In the genomic region with DNA sequence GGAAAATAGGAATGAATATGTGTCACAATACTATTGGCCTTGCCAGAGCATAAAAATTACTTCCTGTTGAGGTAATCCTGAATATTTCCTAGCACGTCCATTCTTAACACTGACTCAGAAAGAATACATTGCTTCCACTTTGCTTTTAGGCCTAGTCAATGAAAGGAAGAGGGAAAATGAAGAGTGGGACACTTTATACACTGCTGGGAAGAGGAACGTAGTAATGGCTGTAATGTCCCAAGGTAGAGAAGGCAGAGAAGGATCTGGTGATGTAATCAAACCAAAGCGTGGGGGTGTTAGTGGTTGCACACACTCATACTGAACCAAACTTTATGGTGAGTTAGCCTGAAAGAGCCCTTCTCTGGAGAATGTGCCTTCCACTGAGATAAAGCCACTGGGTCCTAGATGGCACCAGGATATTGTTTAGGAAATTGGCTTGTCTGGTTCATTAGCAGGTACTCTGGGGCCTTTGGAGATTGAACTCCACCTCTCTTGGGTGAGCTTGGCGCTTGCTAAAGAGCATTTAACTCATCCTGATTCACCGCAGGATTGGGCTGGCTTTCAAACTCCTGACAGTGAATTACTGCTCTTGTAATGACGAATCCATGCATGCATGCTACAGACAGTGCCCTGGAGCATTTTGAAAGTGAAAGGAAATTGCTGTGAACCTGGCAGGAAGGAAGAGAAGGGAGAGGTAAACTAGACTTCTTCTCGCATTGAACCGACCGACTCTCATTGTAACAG, we compare ENCODE assay signal across 8 cellular contexts.
A peak's percentile ranks its signal among the peaks of the same experiment; 100 is the strongest.
DNase-seq lines count a peak whose midpoint lies in the region; ATAC-seq and TF ChIP-seq lines count a peak whose summit lies in the region.

No MANE protein-coding gene starts in this region.

- no peak overlapping the region for H3K4me3 ChIP-seq in HCT116 (replicated peaks in 1 of 2; ENCODE audit: low read depth in 1 of 2, low read length in 2 of 2)
- no peak overlapping the region for H3K4me3 ChIP-seq in colonic mucosa
- no peak overlapping the region for H3K4me3 ChIP-seq in trophoblast cell (ENCODE audit: low read depth, low read length)
- H3K4me3 ChIP-seq in Karpas-422 (ENCODE audit: low read length) = no peak overlapping the region

- peak overlapping the region; percentile 12 for H3K4ac ChIP-seq in trophoblast cell (ENCODE audit: low read depth, low read length)

- RAD21 ChIA-PET in HCT116 (lab: Charles Lee; ENCODE audit: low non-redundant PET in 1 of 2, low total read pairs in 2 of 2, uncharacterized antibody in 2 of 2, unreplicated experiment in 2 of 2) = no interaction called here

- H3K23ac ChIP-seq in trophoblast cell (ENCODE audit: low read length) = no peak overlapping the region

- no peak for TF ChIP-seq RAD21 in HCT116 (IDR thresholded peaks at IDR 0.05; ENCODE audit: low read depth)

- H3K9ac ChIP-seq in HCT116 (ENCODE audit: low read length) (no peak overlapping the region), colonic mucosa (ENCODE audit: low read depth in 2 of 2, low read length in 2 of 2) (peak overlapping the region in 1 of 2 donors; percentile 85), trophoblast cell (ENCODE audit: low read length) (no peak overlapping the region), Karpas-422 (ENCODE audit: low read length) (no peak overlapping the region)

- no peak overlapping the region for H4K8ac ChIP-seq in trophoblast cell (ENCODE audit: low read depth, low read length)

- CTCF ChIA-PET in HCT116 (lab: Charles Lee) = interaction anchor here (0.6 to 1.0 kb wide), 5 partner anchors 17 to 42 kb away, joined by 3 to 6 read pairs (median 3); no protein-coding TSS in a partner anchor

- H3K4me2 ChIP-seq in HCT116 (ENCODE audit: low read length) (peak overlapping the region; percentile 2), trophoblast cell (ENCODE audit: low read length) (no peak overlapping the region), Karpas-422 (ENCODE audit: low read depth, low read length, poor library complexity, severe bottlenecking) (no peak overlapping the region)

- TF ChIP-seq CTCF in HCT116 (IDR thresholded peaks at IDR 0.05 in 2 of 3, conservative IDR thresholded peaks at IDR 0.05 in 1 of 3; ENCODE audit: borderline replicate concordance in 1 of 3, insufficient read depth in 1 of 3, low read depth in 2 of 3, low read length in 2 of 3) = no peak
- TF ChIP-seq CTCF in colonic mucosa (IDR thresholded peaks at IDR 0.05) = no peak

- intact Hi-C loops in HCT116 (cut with micrococcal nuclease) = loop anchor here (1.0 kb wide), 1 partner anchor 39 kb away; no protein-coding TSS in a partner anchor
- intact Hi-C loops in colonic mucosa (cut with DNase I) = loop anchor here (5.0 kb wide), 1 partner anchor 47 kb away; no protein-coding TSS in a partner anchor

- H4K12ac ChIP-seq in trophoblast cell (ENCODE audit: low read depth, low read length) = no peak overlapping the region

- H3K9me2 ChIP-seq in HCT116 (ENCODE audit: insufficient read depth) (no peaks in the 10 kb centered on the region; the same call in 1 of the 2 replicates), Karpas-422 (replicated peaks; ENCODE audit: insufficient read depth, low read length) (no peaks in the 10 kb centered on the region)

- peaks cover 7% of the 10 kb centered on the region for H3K79me1 ChIP-seq in trophoblast cell (ENCODE audit: low read length)

- peaks cover 7 to 27% of the 10 kb centered on the region in 2 experiments; a peak in 3 of 4 replicates for H3K4me1 ChIP-seq in HCT116 (ENCODE audit: control insufficient read depth in 1 of 2, insufficient read depth in 2 of 2, low read length in 2 of 2)
- no peaks in the 10 kb centered on the region for H3K4me1 ChIP-seq in colonic mucosa
- H3K4me1 ChIP-seq in trophoblast cell (ENCODE audit: control insufficient read depth in 1 of 2, insufficient read depth in 2 of 2, low read length in 2 of 2) = peaks cover 21 to 29% of the 10 kb centered on the region in 2 experiments
- no peaks in the 10 kb centered on the region for H3K4me1 ChIP-seq in Karpas-422 (ENCODE audit: low read length)

- H3K27ac ChIP-seq in HCT116 (ENCODE audit: low read depth, low read length) (no peak overlapping the region), colonic mucosa (peak overlapping the region; percentile 74), trophoblast cell (ENCODE audit: low read depth, low read length) (peak overlapping the region; percentile 55), Karpas-422 (ENCODE audit: low read length) (no peak overlapping the region)

- BruUV-seq in HCT116 (replicated peaks; lab: Mats Ljungman, UMichigan) = no TSS peak

- DNase-seq in DMS53 (lab: John Stamatoyannopoulos, UW) (peak; percentile 27), DMS53 treated with DMSO at 0.1 percent for 48 hours (lab: John Stamatoyannopoulos, UW; ENCODE audit: unreplicated experiment) (no peak), HCT116 (ENCODE audit: low read depth, low spot score) (no peak), NOMO-1 treated with dmso at 0.1 percent for 144 hours (lab: John Stamatoyannopoulos, UW; ENCODE audit: unreplicated experiment) (peak; percentile 6), colonic mucosa (peak; percentile 63), trophoblast cell (peak; percentile 82 to 92), Karpas-422 (no peak), NCI-H2171 (lab: John Stamatoyannopoulos, UW) (no peak)

- peak overlapping the region; percentile 21 for H3K18ac ChIP-seq in trophoblast cell (ENCODE audit: low read length)

- no peaks in the 10 kb centered on the region for H3K79me2 ChIP-seq in HCT116 (ENCODE audit: insufficient read depth, low read length)
- H3K79me2 ChIP-seq in trophoblast cell (ENCODE audit: control insufficient read depth, insufficient read depth, low read length, poor library complexity) = peaks cover 4% of the 10 kb centered on the region
- no peaks in the 10 kb centered on the region for H3K79me2 ChIP-seq in Karpas-422 (ENCODE audit: low read length)

- no peak overlapping the region for H2AFZ ChIP-seq in HCT116 (ENCODE audit: low read depth, low read length, poor library complexity, severe bottlenecking)
- H2AFZ ChIP-seq in trophoblast cell (ENCODE audit: insufficient read depth, low read length, poor library complexity) = no peak overlapping the region
- H2AFZ ChIP-seq in Karpas-422 (ENCODE audit: low read length) = no peak overlapping the region; the same call in 1 of the 2 replicates

- H3K27me3 ChIP-seq in HCT116 (ENCODE audit: insufficient read depth, low read length) (no peaks in the 10 kb centered on the region), colonic mucosa (no peaks in the 10 kb centered on the region), trophoblast cell (ENCODE audit: insufficient read depth, low read length) (no peaks in the 10 kb centered on the region), Karpas-422 (ENCODE audit: low read length) (no peaks in the 10 kb centered on the region)

- H4K20me1 ChIP-seq in HCT116 (ENCODE audit: insufficient read depth) (no peaks in the 10 kb centered on the region), Karpas-422 (ENCODE audit: insufficient read depth, low read depth, low read length) (no peaks in the 10 kb centered on the region)

- POLR2A ChIA-PET in HCT116 (lab: Charles Lee) = no interaction called here

- H3K9me3 ChIP-seq in HCT116 (ENCODE audit: control insufficient read depth in 1 of 2, insufficient read depth in 1 of 2, low read depth in 1 of 2, low read length in 2 of 2) = no peaks in the 10 kb centered on the region
- no peaks in the 10 kb centered on the region for H3K9me3 ChIP-seq in colonic mucosa
- no peaks in the 10 kb centered on the region for H3K9me3 ChIP-seq in trophoblast cell (ENCODE audit: insufficient read depth, low read depth, low read length)
- H3K9me3 ChIP-seq in Karpas-422 (ENCODE audit: low read length) = no peaks in the 10 kb centered on the region

- peak overlapping the region; percentile 26 for H2BK12ac ChIP-seq in trophoblast cell (ENCODE audit: low read length)

- no peak overlapping the region for H2AK5ac ChIP-seq in trophoblast cell (ENCODE audit: low read length)

- TF ChIP-seq POLR2A in HCT116 (IDR thresholded peaks at IDR 0.05; ENCODE audit: borderline replicate concordance, extremely low read depth, insufficient read depth, insufficient read length) = no peak

- H3K14ac ChIP-seq in trophoblast cell (ENCODE audit: low read length) = no peak overlapping the region

- peak overlapping the region; percentile 29 for H4K91ac ChIP-seq in trophoblast cell (ENCODE audit: low read depth, low read length)

- H2BK120ac ChIP-seq in trophoblast cell (ENCODE audit: insufficient read depth, low read length, poor library complexity) = no peak overlapping the region

- WGBS in trophoblast cell (ENCODE audit: extremely low coverage, insufficient coverage, insufficient read length) = no CpG with 5 or more reads among the region's 9 CpGs

- no peak for ATAC-seq in HCT116

- H3K36me3 ChIP-seq in HCT116 (ENCODE audit: control insufficient read depth in 1 of 2, insufficient read depth in 2 of 2, low read length in 2 of 2) (no peaks in the 10 kb centered on the region), colonic mucosa (no peaks in the 10 kb centered on the region), trophoblast cell (ENCODE audit: control insufficient read depth in 1 of 2, insufficient read depth in 2 of 2, low read length in 2 of 2) (peaks cover 10 to 19% of the 10 kb centered on the region in 2 experiments), Karpas-422 (ENCODE audit: insufficient read depth, low read length) (no peaks in the 10 kb centered on the region)

- H2BK5ac ChIP-seq in trophoblast cell (ENCODE audit: low read depth, low read length, poor library complexity) = peak overlapping the region; percentile 24

TF ChIP-seq in HCT116, 20 proteins besides CTCF, POLR2A, EP300 and RAD21 (continues in another document):
- TF ChIP-seq POLR2AphosphoS5 (IDR thresholded peaks at IDR 0.05; ENCODE audit: low read depth, low read length) (no peak), CBX3 (IDR thresholded peaks at IDR 0.05; ENCODE audit: low read depth) (0 out of 2 replicates have a peak, but pooled peaks have one; percentile 27), SIN3A (IDR thresholded peaks at IDR 0.05; ENCODE audit: low read depth) (no peak), ZNF274 (IDR thresholded peaks at IDR 0.05; ENCODE audit: low read depth, low read length) (no peak)
- TF ChIP-seq, protein P1, sequence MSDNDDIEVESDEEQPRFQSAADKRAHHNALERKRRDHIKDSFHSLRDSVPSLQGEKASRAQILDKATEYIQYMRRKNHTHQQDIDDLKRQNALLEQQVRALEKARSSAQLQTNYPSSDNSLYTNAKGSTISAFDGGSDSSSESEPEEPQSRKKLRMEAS (IDR thresholded peaks at IDR 0.05) = 0 out of 2 replicates have a peak, but pooled peaks have one; percentile 27

Comparison
In these comparisons a context has a peak if more than half of its experiments do, and no peak if none do; other contexts are left out.
1. DNase-seq: peak in DMS53 (single experiment), NOMO-1 treated with dmso at 0.1 percent for 144 hours (single experiment), colonic mucosa (single experiment) and trophoblast cell (2 of 2); none in DMS53 treated with DMSO at 0.1 percent for 48 hours (single experiment), HCT116 (single experiment), Karpas-422 (single experiment) and NCI-H2171 (single experiment).
2. H3K27ac ChIP-seq: peak in colonic mucosa (single experiment) and trophoblast cell (single experiment); none in HCT116 (single experiment) and Karpas-422 (single experiment).